Comparison of ENCODE assay signal across 1 cellular context in the genomic region with DNA sequence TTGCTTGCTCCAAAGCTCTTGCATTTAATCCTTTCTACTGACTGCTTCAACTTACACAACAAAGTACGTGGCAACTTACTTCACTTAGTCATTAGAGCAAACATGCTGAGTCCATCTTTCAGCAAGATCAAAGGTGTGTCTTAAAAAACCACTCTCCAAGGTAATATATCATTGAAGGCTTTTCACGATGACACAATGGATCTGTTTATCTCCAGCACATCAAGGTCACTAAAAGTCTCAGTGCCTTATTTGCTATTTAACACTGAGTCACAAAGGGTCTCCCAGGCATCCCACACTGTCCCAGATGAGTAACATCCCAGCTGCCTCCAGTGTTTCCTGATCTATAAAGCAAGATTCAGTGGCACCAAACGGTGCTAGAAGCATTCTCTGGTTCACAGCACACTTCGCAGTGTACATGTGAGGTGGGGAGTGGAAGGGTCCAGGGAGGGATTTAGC.
TF ChIP-seq lines count a peak whose summit lies in the region.

No MANE protein-coding gene starts in this region.

TF ChIP-seq in HepG2, 621 proteins besides CTCF, POLR2A, EP300 and RAD21 (continued from another document and continues in another):
- TF ChIP-seq, protein P1, sequence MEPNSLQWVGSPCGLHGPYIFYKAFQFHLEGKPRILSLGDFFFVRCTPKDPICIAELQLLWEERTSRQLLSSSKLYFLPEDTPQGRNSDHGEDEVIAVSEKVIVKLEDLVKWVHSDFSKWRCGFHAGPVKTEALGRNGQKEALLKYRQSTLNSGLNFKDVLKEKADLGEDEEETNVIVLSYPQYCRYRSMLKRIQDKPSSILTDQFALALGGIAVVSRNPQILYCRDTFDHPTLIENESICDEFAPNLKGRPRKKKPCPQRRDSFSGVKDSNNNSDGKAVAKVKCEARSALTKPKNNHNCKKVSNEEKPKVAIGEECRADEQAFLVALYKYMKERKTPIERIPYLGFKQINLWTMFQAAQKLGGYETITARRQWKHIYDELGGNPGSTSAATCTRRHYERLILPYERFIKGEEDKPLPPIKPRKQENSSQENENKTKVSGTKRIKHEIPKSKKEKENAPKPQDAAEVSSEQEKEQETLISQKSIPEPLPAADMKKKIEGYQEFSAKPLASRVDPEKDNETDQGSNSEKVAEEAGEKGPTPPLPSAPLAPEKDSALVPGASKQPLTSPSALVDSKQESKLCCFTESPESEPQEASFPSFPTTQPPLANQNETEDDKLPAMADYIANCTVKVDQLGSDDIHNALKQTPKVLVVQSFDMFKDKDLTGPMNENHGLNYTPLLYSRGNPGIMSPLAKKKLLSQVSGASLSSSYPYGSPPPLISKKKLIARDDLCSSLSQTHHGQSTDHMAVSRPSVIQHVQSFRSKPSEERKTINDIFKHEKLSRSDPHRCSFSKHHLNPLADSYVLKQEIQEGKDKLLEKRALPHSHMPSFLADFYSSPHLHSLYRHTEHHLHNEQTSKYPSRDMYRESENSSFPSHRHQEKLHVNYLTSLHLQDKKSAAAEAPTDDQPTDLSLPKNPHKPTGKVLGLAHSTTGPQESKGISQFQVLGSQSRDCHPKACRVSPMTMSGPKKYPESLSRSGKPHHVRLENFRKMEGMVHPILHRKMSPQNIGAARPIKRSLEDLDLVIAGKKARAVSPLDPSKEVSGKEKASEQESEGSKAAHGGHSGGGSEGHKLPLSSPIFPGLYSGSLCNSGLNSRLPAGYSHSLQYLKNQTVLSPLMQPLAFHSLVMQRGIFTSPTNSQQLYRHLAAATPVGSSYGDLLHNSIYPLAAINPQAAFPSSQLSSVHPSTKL (CRISPR knock-in tag; IDR thresholded peaks at IDR 0.05): peak; percentile 94
- TF ChIP-seq ZKSCAN8 (CRISPR knock-in tag; IDR thresholded peaks at IDR 0.05; ENCODE audit: borderline replicate concordance) (peak; percentile 87; the same call in 1 of the 2 replicates), KLF9 (CRISPR knock-in tag; IDR thresholded peaks at IDR 0.05; ENCODE audit: low read depth) (0 out of 2 replicates have a peak, but pooled peaks have one; percentile 53), ATF7 (IDR thresholded peaks at IDR 0.05) (0 out of 2 replicates have a peak, but pooled peaks have one; percentile 10), ATF7 (CRISPR knock-in tag; IDR thresholded peaks at IDR 0.05) (no peak; the same call in 1 of the 2 replicates), CHCHD3 (CRISPR knock-in tag; IDR thresholded peaks at IDR 0.05) (no peak), MIER3 (CRISPR knock-in tag; IDR thresholded peaks at IDR 0.05; ENCODE audit: borderline replicate concordance) (peak; percentile 80; the same call in 1 of the 2 replicates), SUZ12 (IDR thresholded peaks at IDR 0.05; ENCODE audit: low read depth, low read length) (no peak), LCORL (IDR thresholded peaks at IDR 0.05) (peak; percentile 59; the same call in 1 of the 2 replicates), LCORL (CRISPR knock-in tag; IDR thresholded peaks at IDR 0.05) (peak; percentile 73), CEBPB (IDR thresholded peaks at IDR 0.05; ENCODE audit: borderline replicate concordance, low read depth, low read length) (peak; percentile 78; the same call in 1 of the 2 replicates), HNF4A (CRISPR knock-in tag; IDR thresholded peaks at IDR 0.05) (peak; percentile 56), MAFK (conservative IDR thresholded peaks at IDR 0.05 in 1 of 2, IDR thresholded peaks at IDR 0.05 in 1 of 2; ENCODE audit: low read length in 2 of 2) (peak; percentile 86 to 89), ASH2L (IDR thresholded peaks at IDR 0.05; ENCODE audit: insufficient read length, low read depth, low read length) (peak; percentile 78), ZBTB21 (CRISPR knock-in tag; IDR thresholded peaks at IDR 0.05) (peak; percentile 60), NFE2L2 (IDR thresholded peaks at IDR 0.05; ENCODE audit: low read length) (peak; percentile 83), ETV5 (CRISPR knock-in tag; IDR thresholded peaks at IDR 0.05; ENCODE audit: borderline replicate concordance) (peak; percentile 49; the same call in 1 of the 2 replicates), CEBPG (CRISPR knock-in tag; IDR thresholded peaks at IDR 0.05) (peak; percentile 85), GFI1 (CRISPR knock-in tag; IDR thresholded peaks at IDR 0.05; ENCODE audit: borderline replicate concordance) (peak; percentile 58), ZSCAN9 (CRISPR knock-in tag; IDR thresholded peaks at IDR 0.05; ENCODE audit: borderline replicate concordance) (0 out of 2 replicates have a peak, but pooled peaks have one; percentile 38), BCL6 (CRISPR knock-in tag; IDR thresholded peaks at IDR 0.05) (peak; percentile 75), SMAD3 (CRISPR knock-in tag; IDR thresholded peaks at IDR 0.05) (0 out of 2 replicates have a peak, but pooled peaks have one; percentile 30), GATAD2A (CRISPR knock-in tag; IDR thresholded peaks at IDR 0.05) (peak; percentile 88), FOSL2 (CRISPR knock-in tag; IDR thresholded peaks at IDR 0.05) (peak; percentile 98), ZNF878 (CRISPR knock-in tag; IDR thresholded peaks at IDR 0.05) (0 out of 2 replicates have a peak, but pooled peaks have one; percentile 74), SAP130 (CRISPR knock-in tag; IDR thresholded peaks at IDR 0.05; ENCODE audit: low read depth) (peak; percentile 88), PITX1 (CRISPR knock-in tag; IDR thresholded peaks at IDR 0.05) (peak; percentile 38; the same call in 1 of the 2 replicates), RARA (CRISPR knock-in tag; IDR thresholded peaks at IDR 0.05) (peak; percentile 76), CREB1 (IDR thresholded peaks at IDR 0.05) (peak; percentile 42; the same call in 1 of the 2 replicates), CREB1 (CRISPR knock-in tag; IDR thresholded peaks at IDR 0.05) (peak; percentile 85), CREM (IDR thresholded peaks at IDR 0.05) (peak; percentile 86), CREM (CRISPR knock-in tag; IDR thresholded peaks at IDR 0.05) (no peak), MIER2 (CRISPR knock-in tag; IDR thresholded peaks at IDR 0.05) (peak; percentile 58; the same call in 1 of the 2 replicates), KMT2B (CRISPR knock-in tag; IDR thresholded peaks at IDR 0.05) (peak; percentile 28; the same call in 1 of the 2 replicates)
- TF ChIP-seq, protein P2, sequence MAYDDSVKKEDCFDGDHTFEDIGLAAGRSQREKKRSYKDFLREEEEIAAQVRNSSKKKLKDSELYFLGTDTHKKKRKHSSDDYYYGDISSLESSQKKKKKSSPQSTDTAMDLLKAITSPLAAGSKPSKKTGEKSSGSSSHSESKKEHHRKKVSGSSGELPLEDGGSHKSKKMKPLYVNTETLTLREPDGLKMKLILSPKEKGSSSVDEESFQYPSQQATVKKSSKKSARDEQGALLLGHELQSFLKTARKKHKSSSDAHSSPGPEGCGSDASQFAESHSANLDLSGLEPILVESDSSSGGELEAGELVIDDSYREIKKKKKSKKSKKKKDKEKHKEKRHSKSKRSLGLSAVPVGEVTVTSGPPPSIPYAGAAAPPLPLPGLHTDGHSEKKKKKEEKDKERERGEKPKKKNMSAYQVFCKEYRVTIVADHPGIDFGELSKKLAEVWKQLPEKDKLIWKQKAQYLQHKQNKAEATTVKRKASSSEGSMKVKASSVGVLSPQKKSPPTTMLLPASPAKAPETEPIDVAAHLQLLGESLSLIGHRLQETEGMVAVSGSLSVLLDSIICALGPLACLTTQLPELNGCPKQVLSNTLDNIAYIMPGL (CRISPR knock-in tag; IDR thresholded peaks at IDR 0.05; ENCODE audit: borderline replicate concordance in 1 of 2, low read depth in 1 of 2): peak; percentile 25 to 41; a peak in 2 of 4 replicates
- TF ChIP-seq, protein P3, sequence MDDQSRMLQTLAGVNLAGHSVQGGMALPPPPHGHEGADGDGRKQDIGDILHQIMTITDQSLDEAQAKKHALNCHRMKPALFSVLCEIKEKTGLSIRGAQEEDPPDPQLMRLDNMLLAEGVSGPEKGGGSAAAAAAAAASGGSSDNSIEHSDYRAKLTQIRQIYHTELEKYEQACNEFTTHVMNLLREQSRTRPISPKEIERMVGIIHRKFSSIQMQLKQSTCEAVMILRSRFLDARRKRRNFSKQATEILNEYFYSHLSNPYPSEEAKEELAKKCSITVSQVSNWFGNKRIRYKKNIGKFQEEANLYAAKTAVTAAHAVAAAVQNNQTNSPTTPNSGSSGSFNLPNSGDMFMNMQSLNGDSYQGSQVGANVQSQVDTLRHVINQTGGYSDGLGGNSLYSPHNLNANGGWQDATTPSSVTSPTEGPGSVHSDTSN (CRISPR knock-in tag; IDR thresholded peaks at IDR 0.05; ENCODE audit: borderline replicate concordance): no peak
- TF ChIP-seq, protein P4, sequence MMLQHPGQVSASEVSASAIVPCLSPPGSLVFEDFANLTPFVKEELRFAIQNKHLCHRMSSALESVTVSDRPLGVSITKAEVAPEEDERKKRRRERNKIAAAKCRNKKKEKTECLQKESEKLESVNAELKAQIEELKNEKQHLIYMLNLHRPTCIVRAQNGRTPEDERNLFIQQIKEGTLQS (CRISPR knock-in tag; IDR thresholded peaks at IDR 0.05): peak; percentile 67
- TF ChIP-seq, protein P5, sequence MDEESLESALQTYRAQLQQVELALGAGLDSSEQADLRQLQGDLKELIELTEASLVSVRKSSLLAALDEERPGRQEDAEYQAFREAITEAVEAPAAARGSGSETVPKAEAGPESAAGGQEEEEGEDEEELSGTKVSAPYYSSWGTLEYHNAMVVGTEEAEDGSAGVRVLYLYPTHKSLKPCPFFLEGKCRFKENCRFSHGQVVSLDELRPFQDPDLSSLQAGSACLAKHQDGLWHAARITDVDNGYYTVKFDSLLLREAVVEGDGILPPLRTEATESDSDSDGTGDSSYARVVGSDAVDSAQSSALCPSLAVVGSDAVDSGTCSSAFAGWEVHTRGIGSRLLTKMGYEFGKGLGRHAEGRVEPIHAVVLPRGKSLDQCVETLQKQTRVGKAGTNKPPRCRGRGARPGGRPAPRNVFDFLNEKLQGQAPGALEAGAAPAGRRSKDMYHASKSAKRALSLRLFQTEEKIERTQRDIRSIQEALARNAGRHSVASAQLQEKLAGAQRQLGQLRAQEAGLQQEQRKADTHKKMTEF (CRISPR knock-in tag; IDR thresholded peaks at IDR 0.05): peak; percentile 87
- TF ChIP-seq, protein P6, sequence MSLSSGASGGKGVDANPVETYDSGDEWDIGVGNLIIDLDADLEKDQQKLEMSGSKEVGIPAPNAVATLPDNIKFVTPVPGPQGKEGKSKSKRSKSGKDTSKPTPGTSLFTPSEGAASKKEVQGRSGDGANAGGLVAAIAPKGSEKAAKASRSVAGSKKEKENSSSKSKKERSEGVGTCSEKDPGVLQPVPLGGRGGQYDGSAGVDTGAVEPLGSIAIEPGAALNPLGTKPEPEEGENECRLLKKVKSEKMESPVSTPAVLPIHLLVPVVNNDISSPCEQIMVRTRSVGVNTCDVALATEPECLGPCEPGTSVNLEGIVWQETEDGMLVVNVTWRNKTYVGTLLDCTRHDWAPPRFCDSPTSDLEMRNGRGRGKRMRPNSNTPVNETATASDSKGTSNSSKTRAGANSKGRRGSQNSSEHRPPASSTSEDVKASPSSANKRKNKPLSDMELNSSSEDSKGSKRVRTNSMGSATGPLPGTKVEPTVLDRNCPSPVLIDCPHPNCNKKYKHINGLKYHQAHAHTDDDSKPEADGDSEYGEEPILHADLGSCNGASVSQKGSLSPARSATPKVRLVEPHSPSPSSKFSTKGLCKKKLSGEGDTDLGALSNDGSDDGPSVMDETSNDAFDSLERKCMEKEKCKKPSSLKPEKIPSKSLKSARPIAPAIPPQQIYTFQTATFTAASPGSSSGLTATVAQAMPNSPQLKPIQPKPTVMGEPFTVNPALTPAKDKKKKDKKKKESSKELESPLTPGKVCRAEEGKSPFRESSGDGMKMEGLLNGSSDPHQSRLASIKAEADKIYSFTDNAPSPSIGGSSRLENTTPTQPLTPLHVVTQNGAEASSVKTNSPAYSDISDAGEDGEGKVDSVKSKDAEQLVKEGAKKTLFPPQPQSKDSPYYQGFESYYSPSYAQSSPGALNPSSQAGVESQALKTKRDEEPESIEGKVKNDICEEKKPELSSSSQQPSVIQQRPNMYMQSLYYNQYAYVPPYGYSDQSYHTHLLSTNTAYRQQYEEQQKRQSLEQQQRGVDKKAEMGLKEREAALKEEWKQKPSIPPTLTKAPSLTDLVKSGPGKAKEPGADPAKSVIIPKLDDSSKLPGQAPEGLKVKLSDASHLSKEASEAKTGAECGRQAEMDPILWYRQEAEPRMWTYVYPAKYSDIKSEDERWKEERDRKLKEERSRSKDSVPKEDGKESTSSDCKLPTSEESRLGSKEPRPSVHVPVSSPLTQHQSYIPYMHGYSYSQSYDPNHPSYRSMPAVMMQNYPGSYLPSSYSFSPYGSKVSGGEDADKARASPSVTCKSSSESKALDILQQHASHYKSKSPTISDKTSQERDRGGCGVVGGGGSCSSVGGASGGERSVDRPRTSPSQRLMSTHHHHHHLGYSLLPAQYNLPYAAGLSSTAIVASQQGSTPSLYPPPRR (CRISPR knock-in tag; IDR thresholded peaks at IDR 0.05; ENCODE audit: borderline replicate concordance): no peak; the same call in 1 of the 2 replicates
- TF ChIP-seq, protein P7, sequence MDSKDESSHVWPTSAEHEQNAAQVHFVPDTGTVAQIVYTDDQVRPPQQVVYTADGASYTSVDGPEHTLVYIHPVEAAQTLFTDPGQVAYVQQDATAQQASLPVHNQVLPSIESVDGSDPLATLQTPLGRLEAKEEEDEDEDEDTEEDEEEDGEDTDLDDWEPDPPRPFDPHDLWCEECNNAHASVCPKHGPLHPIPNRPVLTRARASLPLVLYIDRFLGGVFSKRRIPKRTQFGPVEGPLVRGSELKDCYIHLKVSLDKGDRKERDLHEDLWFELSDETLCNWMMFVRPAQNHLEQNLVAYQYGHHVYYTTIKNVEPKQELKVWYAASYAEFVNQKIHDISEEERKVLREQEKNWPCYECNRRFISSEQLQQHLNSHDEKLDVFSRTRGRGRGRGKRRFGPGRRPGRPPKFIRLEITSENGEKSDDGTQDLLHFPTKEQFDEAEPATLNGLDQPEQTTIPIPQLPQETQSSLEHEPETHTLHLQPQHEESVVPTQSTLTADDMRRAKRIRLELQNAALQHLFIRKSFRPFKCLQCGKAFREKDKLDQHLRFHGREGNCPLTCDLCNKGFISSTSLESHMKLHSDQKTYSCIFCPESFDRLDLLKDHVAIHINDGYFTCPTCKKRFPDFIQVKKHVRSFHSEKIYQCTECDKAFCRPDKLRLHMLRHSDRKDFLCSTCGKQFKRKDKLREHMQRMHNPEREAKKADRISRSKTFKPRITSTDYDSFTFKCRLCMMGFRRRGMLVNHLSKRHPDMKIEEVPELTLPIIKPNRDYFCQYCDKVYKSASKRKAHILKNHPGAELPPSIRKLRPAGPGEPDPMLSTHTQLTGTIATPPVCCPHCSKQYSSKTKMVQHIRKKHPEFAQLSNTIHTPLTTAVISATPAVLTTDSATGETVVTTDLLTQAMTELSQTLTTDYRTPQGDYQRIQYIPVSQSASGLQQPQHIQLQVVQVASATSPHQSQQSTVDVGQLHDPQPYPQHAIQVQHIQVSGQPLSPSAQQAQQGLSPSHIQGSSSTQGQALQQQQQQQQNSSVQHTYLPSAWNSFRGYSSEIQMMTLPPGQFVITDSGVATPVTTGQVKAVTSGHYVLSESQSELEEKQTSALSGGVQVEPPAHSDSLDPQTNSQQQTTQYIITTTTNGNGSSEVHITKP (CRISPR knock-in tag; IDR thresholded peaks at IDR 0.05; ENCODE audit: low read depth): 0 out of 2 replicates have a peak, but pooled peaks have one; percentile 49
- TF ChIP-seq, protein P8, sequence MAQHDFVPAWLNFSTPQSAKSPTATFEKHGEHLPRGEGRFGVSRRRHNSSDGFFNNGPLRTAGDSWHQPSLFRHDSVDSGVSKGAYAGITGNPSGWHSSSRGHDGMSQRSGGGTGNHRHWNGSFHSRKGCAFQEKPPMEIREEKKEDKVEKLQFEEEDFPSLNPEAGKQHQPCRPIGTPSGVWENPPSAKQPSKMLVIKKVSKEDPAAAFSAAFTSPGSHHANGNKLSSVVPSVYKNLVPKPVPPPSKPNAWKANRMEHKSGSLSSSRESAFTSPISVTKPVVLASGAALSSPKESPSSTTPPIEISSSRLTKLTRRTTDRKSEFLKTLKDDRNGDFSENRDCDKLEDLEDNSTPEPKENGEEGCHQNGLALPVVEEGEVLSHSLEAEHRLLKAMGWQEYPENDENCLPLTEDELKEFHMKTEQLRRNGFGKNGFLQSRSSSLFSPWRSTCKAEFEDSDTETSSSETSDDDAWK (CRISPR knock-in tag; IDR thresholded peaks at IDR 0.05): no peak
